ENCODE assay signal across 8 cellular contexts in the genomic region with DNA sequence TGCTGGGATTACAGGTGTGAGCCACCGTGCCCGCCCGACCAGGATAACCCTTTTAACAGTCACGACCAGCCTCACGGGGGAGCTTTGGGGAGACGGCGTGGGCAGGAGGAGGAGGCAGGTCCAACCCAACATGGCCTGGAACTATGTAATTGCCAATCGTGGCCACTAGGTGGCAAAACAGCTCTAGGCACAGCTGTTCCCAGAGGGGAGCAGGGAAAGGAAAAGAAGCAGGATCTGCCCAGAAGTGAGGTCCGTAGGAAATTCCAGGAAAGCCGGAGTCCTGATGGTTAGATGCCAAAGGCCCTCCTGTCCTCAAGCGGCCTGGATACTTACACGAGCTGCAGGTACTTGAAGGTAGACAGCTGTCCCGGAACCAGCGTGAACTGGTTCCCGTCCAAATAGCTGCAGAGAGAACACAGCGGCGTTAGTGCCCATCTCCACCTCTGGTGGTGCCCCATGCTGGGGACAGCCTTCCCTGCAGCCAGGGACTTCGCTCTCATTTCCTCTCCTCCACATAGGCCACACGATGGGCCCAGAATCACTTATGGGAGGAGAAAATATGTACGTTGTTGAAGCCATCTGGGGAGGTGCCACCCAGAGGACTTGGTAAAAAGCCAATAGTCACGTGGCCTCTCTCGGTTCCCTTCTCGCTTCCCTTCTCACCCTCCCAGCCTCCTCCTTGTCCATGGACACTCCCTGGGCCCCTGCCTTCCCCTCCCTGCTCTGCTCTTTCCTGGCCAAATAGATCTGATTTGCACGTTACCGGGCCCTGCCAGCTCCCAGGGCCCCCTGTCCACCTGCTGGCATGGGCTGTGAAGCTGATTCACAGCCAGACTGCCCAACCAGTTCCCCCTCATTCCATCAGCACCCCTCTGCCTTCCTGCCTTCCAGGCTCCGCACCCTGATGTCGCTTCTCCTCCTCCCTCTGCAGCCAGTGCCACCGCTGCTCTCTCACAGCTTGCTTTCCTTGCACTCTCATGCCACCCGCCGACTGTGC.
DNase-seq lines count a peak whose midpoint lies in the region; ATAC-seq and TF ChIP-seq lines count a peak whose summit lies in the region.

No MANE protein-coding gene starts in this region.

- H3K9ac ChIP-seq in Karpas-422 (ENCODE audit: low read length) (peak overlapping the region; percentile 56), stomach smooth muscle (ENCODE audit: low read length in 2 of 2) (peak overlapping the region in 1 of 2 donors; percentile 29)

- H3K27ac Mint-ChIP-seq in CD4-positive, alpha-beta T cell: no peak overlapping the region

- peak; percentile 46 to 68 (median 56) for DNase-seq in CD4-positive, alpha-beta T cell
- DNase-seq in Karpas-422: peak; percentile 86
- DNase-seq in Peyer's patch: peak; percentile 73 to 91 (median 77)
- DNase-seq in activated T-helper 1 cell treated with anti-CD3 and anti-CD28 coated beads, Interleukin-2, amount 50 U/mL, for 16 hours (ENCODE audit: low read depth in 1 of 2, low spot score in 1 of 2): peak; percentile 39 to 41
- DNase-seq in foreskin keratinocyte: peak; percentile 47 to 71

- no peaks in the 10 kb centered on the region for H3K36me3 Mint-ChIP-seq in CD4-positive, alpha-beta T cell (ENCODE audit: low read depth)

- peaks cover 41% of the 10 kb centered on the region for H3K4me1 ChIP-seq in Karpas-422 (ENCODE audit: low read length)
- H3K4me1 ChIP-seq in Peyer's patch: peaks cover 0 to 11% (median 0%) of the 10 kb centered on the region in 4 donors
- no peaks in the 10 kb centered on the region for H3K4me1 ChIP-seq in foreskin keratinocyte
- H3K4me1 ChIP-seq in neutrophil (ENCODE audit: control insufficient read depth in 1 of 2, insufficient read depth in 1 of 2, low read depth in 1 of 2, low read length in 1 of 2): peaks cover 9 to 10% of the 10 kb centered on the region in 2 experiments
- peaks cover 8% of the 10 kb centered on the region for H3K4me1 ChIP-seq in stomach smooth muscle (ENCODE audit: control insufficient read depth, insufficient read depth, low read length)

- H3K79me2 ChIP-seq in Karpas-422 (ENCODE audit: low read length): no peaks in the 10 kb centered on the region

- CTCF ChIA-PET in CD4-positive, alpha-beta T cell (lab: Charles Lee): interaction anchor here (0.7 to 1.9 kb wide), 7 partner anchors 8 to 172 kb away, joined by 3 to 8 read pairs (median 3); no protein-coding TSS in a partner anchor

- no peaks in the 10 kb centered on the region for H3K9me3 Mint-ChIP-seq in CD4-positive, alpha-beta T cell

- peak; percentile 91 for TF ChIP-seq CTCF in CD4-positive, alpha-beta T cell (IDR thresholded peaks at IDR 0.05)
- TF ChIP-seq CTCF in Peyer's patch (IDR thresholded peaks at IDR 0.05) (peak; percentile 63 to 86 (median 78)), foreskin keratinocyte (conservative IDR thresholded peaks at IDR 0.05) (peak; percentile 90), neutrophil (IDR thresholded peaks at IDR 0.05) (peak; percentile 82)

- peaks cover 9% of the 10 kb centered on the region for H3K4me1 Mint-ChIP-seq in CD4-positive, alpha-beta T cell (ENCODE audit: low read depth)

- no peaks in the 10 kb centered on the region for H4K20me1 ChIP-seq in Karpas-422 (ENCODE audit: insufficient read depth, low read depth, low read length)

- no peak for TF ChIP-seq POLR2A in Peyer's patch (IDR thresholded peaks at IDR 0.05)

- no peaks in the 10 kb centered on the region for H3K9me3 ChIP-seq in CD4-positive, alpha-beta T cell (ENCODE audit: control insufficient read depth, low read length)
- H3K9me3 ChIP-seq in Karpas-422 (ENCODE audit: low read length) (no peaks in the 10 kb centered on the region), Peyer's patch (no peaks in the 10 kb centered on the region), neutrophil (no peaks in the 10 kb centered on the region), stomach smooth muscle (ENCODE audit: control insufficient read depth in 2 of 2, low read length in 2 of 2) (no peaks in the 10 kb centered on the region)

- H3K27ac ChIP-seq in CD4-positive, alpha-beta T cell (ENCODE audit: low read depth, low read length): no peak overlapping the region
- H3K27ac ChIP-seq in Karpas-422 (ENCODE audit: low read length) (no peak overlapping the region), Peyer's patch (peak overlapping the region in 1 of 4 donors; percentile 62), foreskin keratinocyte (no peak overlapping the region), neutrophil (no peak overlapping the region), stomach smooth muscle (ENCODE audit: low read length) (no peak overlapping the region)

- intact Hi-C loops in CD4-positive, alpha-beta T cell (cut with DNase I, micrococcal nuclease): no loop called here

- H3K4me3 Mint-ChIP-seq in CD4-positive, alpha-beta T cell: peak overlapping the region; percentile 79

- POLR2A ChIA-PET in CD4-positive, alpha-beta T cell (lab: Charles Lee): interaction anchor here (1.3 kb wide), 2 partner anchors 158 to 173 kb away, joined by 3 to 5 read pairs; no protein-coding TSS in a partner anchor

- peak overlapping the region; percentile 47; the same call in 1 of the 2 replicates for H2AFZ ChIP-seq in Karpas-422 (ENCODE audit: low read length)

- no peaks in the 10 kb centered on the region for H3K27me3 ChIP-seq in CD4-positive, alpha-beta T cell (ENCODE audit: control insufficient read depth, insufficient read depth, low read length)
- H3K27me3 ChIP-seq in Karpas-422 (ENCODE audit: low read length) (no peaks in the 10 kb centered on the region), Peyer's patch (no peaks in the 10 kb centered on the region), foreskin keratinocyte (peaks cover 26% of the 10 kb centered on the region), neutrophil (no peaks in the 10 kb centered on the region), stomach smooth muscle (ENCODE audit: control insufficient read depth in 1 of 2, insufficient read depth in 2 of 2, low read length in 2 of 2) (peaks cover 0 to 2% of the 10 kb centered on the region in 2 donors)

- peak; percentile 89 for ATAC-seq in CD4-positive, alpha-beta T cell (ENCODE audit: poor library complexity)
- ATAC-seq in GM21423 (IDR thresholded peaks at IDR 0.05; ENCODE audit: unreplicated experiment): peak; percentile 55
- ATAC-seq in foreskin keratinocyte: peak; percentile 94

- no peaks in the 10 kb centered on the region for H3K27me3 Mint-ChIP-seq in CD4-positive, alpha-beta T cell

- H3K9me2 ChIP-seq in Karpas-422 (replicated peaks; ENCODE audit: insufficient read depth, low read length): no peaks in the 10 kb centered on the region

- H3K36me3 ChIP-seq in Karpas-422 (ENCODE audit: insufficient read depth, low read length): no peaks in the 10 kb centered on the region
- H3K36me3 ChIP-seq in Peyer's patch: no peaks in the 10 kb centered on the region
- no peaks in the 10 kb centered on the region for H3K36me3 ChIP-seq in neutrophil
- H3K36me3 ChIP-seq in stomach smooth muscle (ENCODE audit: control insufficient read depth in 2 of 2, insufficient read depth in 2 of 2, low read length in 2 of 2): no peaks in the 10 kb centered on the region

- peak overlapping the region; percentile 56 for H3K4me2 ChIP-seq in Karpas-422 (ENCODE audit: low read depth, low read length, poor library complexity, severe bottlenecking)

- H3K4me3 ChIP-seq in Karpas-422 (ENCODE audit: low read length): peak overlapping the region; percentile 54; the same call in 1 of the 2 replicates
- peak overlapping the region; percentile 28 to 56 (median 47) for H3K4me3 ChIP-seq in Peyer's patch
- peak overlapping the region; percentile 48 to 58 for H3K4me3 ChIP-seq in neutrophil (ENCODE audit: low read depth in 1 of 2, low read length in 1 of 2)
- H3K4me3 ChIP-seq in stomach smooth muscle (ENCODE audit: low read length in 2 of 2): peak overlapping the region; percentile 67 to 79
